27 cellular contexts compared by ENCODE assay signal in genomic region chr6:17836298-17836697, GRCh38.
"Had no signal": no experiment of that assay in that cellular context is flagged by ENCODE, and none has a peak within 500 bp of the region (broad histone marks: within the 10 kb centered on the region; RNA-seq: fewer than 3 reads in every experiment).

No MANE protein-coding gene starts in this region.

- H3K9me3 Mint-ChIP-seq: activated naive CD4-positive, alpha-beta T cell treated with anti-CD3 and anti-CD28 coated beads, Interleukin-2, amount 10 ng/mL, durations not matched to agents 7 days and 5 days; activated naive CD8-positive, alpha-beta T cell treated with anti-CD3 and anti-CD28 coated beads, Interleukin-2, amount 10 ng/mL, durations not matched to agents 7 days and 5 days; activated T-helper 1 cell treated with anti-CD3 and anti-CD28 coated beads, Interleukin-12 subunit alpha, Interleukin-12 subunit beta, Interleukin-2, Interleukin-4 antibody, amounts not matched to agents 30 ng/mL and 10 ng/mL and 1 ng/mL, durations not matched to agents 14 hours and 24 hours and 36 hours; naive B cell; nephron progenitor cell; T-helper 1 cell treated with Interleukin-12 subunit alpha and Interleukin-12 subunit beta and Interleukin-4 antibody, amounts not matched to agents 30 μg/mL and 1 μg/mL, for 36 hours had no signal

- H3K4me3 ChIP-seq: esophagus muscularis mucosa, left ventricle myocardium inferior, lung, transverse colon had no signal

- H3K9me3 ChIP-seq: esophagus muscularis mucosa, left ventricle myocardium inferior, neutrophil, transverse colon had no signal

- H3K27me3 Mint-ChIP-seq: naive B cell had no signal

- H3K4me1 Mint-ChIP-seq: activated naive CD4-positive, alpha-beta T cell treated with anti-CD3 and anti-CD28 coated beads, Interleukin-2, amount 10 ng/mL, durations not matched to agents 7 days and 5 days; activated naive CD8-positive, alpha-beta T cell treated with anti-CD3 and anti-CD28 coated beads, Interleukin-2, amount 10 ng/mL, durations not matched to agents 7 days and 5 days; naive B cell had no signal

- DNase-seq: activated CD4-positive, alpha-beta T cell treated with anti-CD3 and anti-CD28 coated beads for 48 hours; activated CD4-positive, alpha-beta T cell treated with anti-CD3 and anti-CD28 coated beads, Interleukin-2, amount 50 U/mL, for 48 hours; activated CD8-positive, alpha-beta memory T cell treated with anti-CD3 and anti-CD28 coated beads, Interleukin-2, amount 50 U/mL, for 4 hours; activated effector memory CD4-positive, alpha-beta T cell treated with anti-CD3 and anti-CD28 coated beads, Interleukin-2, amount 50 U/mL, for 16 hours; activated naive CD4-positive, alpha-beta T cell treated with anti-CD3 and anti-CD28 coated beads, Interleukin-2, amount 10 ng/mL, durations not matched to agents 7 days and 5 days; activated naive CD8-positive, alpha-beta T cell treated with anti-CD3 and anti-CD28 coated beads, Interleukin-2, amount 10 ng/mL, durations not matched to agents 7 days and 5 days; activated T-cell treated with anti-CD3 and anti-CD28 coated beads, Interleukin-2, amount 50 U/mL, for 1 hour; caudate nucleus; cortex of kidney; foreskin melanocyte; left ventricle myocardium inferior; naive B cell; nephron progenitor cell; retina; stimulated activated CD4-positive, alpha-beta T cell treated with anti-CD3 and anti-CD28 coated beads, Interleukin-15, amount 100 ng/mL, for 24 hours; stimulated activated naive CD4-positive, alpha-beta T cell treated with Interleukin-2 at 50 U/mL for 16 hours; SW 1271; T-helper 9 cell; transverse colon had no signal

- H3K4me3 Mint-ChIP-seq: activated naive CD4-positive, alpha-beta T cell treated with anti-CD3 and anti-CD28 coated beads, Interleukin-2, amount 10 ng/mL, durations not matched to agents 7 days and 5 days; activated naive CD8-positive, alpha-beta T cell treated with anti-CD3 and anti-CD28 coated beads, Interleukin-2, amount 10 ng/mL, durations not matched to agents 7 days and 5 days; activated T-helper 1 cell treated with anti-CD3 and anti-CD28 coated beads, Interleukin-12 subunit alpha, Interleukin-12 subunit beta, Interleukin-2, Interleukin-4 antibody, amounts not matched to agents 30 ng/mL and 10 ng/mL and 1 ng/mL, durations not matched to agents 14 hours and 24 hours and 36 hours; naive B cell; nephron progenitor cell; T-helper 1 cell treated with Interleukin-12 subunit alpha and Interleukin-12 subunit beta and Interleukin-4 antibody, amounts not matched to agents 30 μg/mL and 1 μg/mL, for 36 hours had no signal

- H3K27ac ChIP-seq: esophagus muscularis mucosa, left ventricle myocardium inferior, neutrophil, transverse colon, VCaP had no signal

- H3K4me1 ChIP-seq: transverse colon had no signal

- H3K27ac Mint-ChIP-seq: activated naive CD4-positive, alpha-beta T cell treated with anti-CD3 and anti-CD28 coated beads, Interleukin-2, amount 10 ng/mL, durations not matched to agents 7 days and 5 days; activated naive CD8-positive, alpha-beta T cell treated with anti-CD3 and anti-CD28 coated beads, Interleukin-2, amount 10 ng/mL, durations not matched to agents 7 days and 5 days; activated T-helper 1 cell treated with anti-CD3 and anti-CD28 coated beads, Interleukin-12 subunit alpha, Interleukin-12 subunit beta, Interleukin-2, Interleukin-4 antibody, amounts not matched to agents 30 ng/mL and 10 ng/mL and 1 ng/mL, durations not matched to agents 14 hours and 24 hours and 36 hours; naive B cell; nephron progenitor cell; T-helper 1 cell treated with Interleukin-12 subunit alpha and Interleukin-12 subunit beta and Interleukin-4 antibody, amounts not matched to agents 30 μg/mL and 1 μg/mL, for 36 hours had no signal

- H3K27me3 ChIP-seq: esophagus muscularis mucosa, neutrophil, transverse colon had no signal

- H3K36me3 Mint-ChIP-seq: activated naive CD4-positive, alpha-beta T cell treated with anti-CD3 and anti-CD28 coated beads, Interleukin-2, amount 10 ng/mL, durations not matched to agents 7 days and 5 days; activated naive CD8-positive, alpha-beta T cell treated with anti-CD3 and anti-CD28 coated beads, Interleukin-2, amount 10 ng/mL, durations not matched to agents 7 days and 5 days had no signal

- ATAC-seq: activated CD4-positive, CD25-positive, alpha-beta regulatory T cell treated with anti-CD3 and anti-CD28 coated beads, Interleukin-2, amount 50 U/mL, for 24 hours; sciatic nerve had no signal
